In genomic region chr11:63851354-63851753, GRCh38 we compare ENCODE assay signal across 13 cellular contexts. TPM values are rescaled to one million over a fixed set of nuclear protein-coding genes. Genes with fewer than 3 reads are reported as not detected.
DNase-seq lines count a peak whose midpoint lies in the region; ATAC-seq, FAIRE-seq and TF ChIP-seq lines count a peak whose summit lies in the region.
"Had no signal": no experiment of that assay in that cellular context is flagged by ENCODE, and none has a peak within 500 bp of the region (broad histone marks: within the 10 kb centered on the region; RNA-seq: fewer than 3 reads in every experiment).

No MANE protein-coding gene starts in this region.

- no peaks in the 10 kb centered on the region for H3K27me3 ChIP-seq in psoas muscle (ENCODE audit: insufficient read depth in 3 of 3, low read length in 2 of 3)
- H3K27me3 ChIP-seq: cardiac muscle cell had no signal

- H3K9me3 Mint-ChIP-seq in activated T-cell treated with anti-CD3 and anti-CD28 coated beads, Interleukin-2, amount 50 U/mL, for 4 hours = no peaks in the 10 kb centered on the region
- no peaks in the 10 kb centered on the region for H3K9me3 Mint-ChIP-seq in activated CD8-positive, alpha-beta T cell treated with anti-CD3 and anti-CD28 coated beads, Interleukin-2, amount 10 ng/mL, durations not matched to agents 7 days and 5 days (ENCODE audit: insufficient read depth)
- H3K9me3 Mint-ChIP-seq: H9 had no signal

- no peaks in the 10 kb centered on the region for H3K36me3 ChIP-seq in mucosa of descending colon (ENCODE audit: low read depth)
- no peaks in the 10 kb centered on the region for H3K36me3 ChIP-seq in kidney (ENCODE audit: control insufficient read depth in 1 of 2, insufficient read depth in 2 of 2, low read length in 2 of 2)
- H3K36me3 ChIP-seq in psoas muscle (ENCODE audit: insufficient read depth in 1 of 2, low read depth in 1 of 2) = peaks cover 0 to 12% of the 10 kb centered on the region in 2 donors
- H3K36me3 ChIP-seq: cardiac muscle cell had no signal

- no peak overlapping the region for H3K4me3 ChIP-seq in mucosa of descending colon
- no peak overlapping the region for H3K4me3 ChIP-seq in kidney (ENCODE audit: low read length in 2 of 2)
- no peak overlapping the region for H3K4me3 ChIP-seq in psoas muscle
- H3K4me3 ChIP-seq: cardiac muscle cell had no signal

- H3K27me3 Mint-ChIP-seq in activated T-cell treated with anti-CD3 and anti-CD28 coated beads, Interleukin-2, amount 50 U/mL, for 4 hours (ENCODE audit: low read depth) = no peaks in the 10 kb centered on the region
- no peaks in the 10 kb centered on the region for H3K27me3 Mint-ChIP-seq in activated CD8-positive, alpha-beta T cell treated with anti-CD3 and anti-CD28 coated beads, Interleukin-2, amount 10 ng/mL, durations not matched to agents 7 days and 5 days (ENCODE audit: low read depth)

- H3K36me3 Mint-ChIP-seq in activated T-cell treated with anti-CD3 and anti-CD28 coated beads, Interleukin-2, amount 50 U/mL, for 4 hours (ENCODE audit: insufficient read depth) = peaks cover 10% of the 10 kb centered on the region
- peaks cover 63% of the 10 kb centered on the region for H3K36me3 Mint-ChIP-seq in activated CD8-positive, alpha-beta T cell treated with anti-CD3 and anti-CD28 coated beads, Interleukin-2, amount 10 ng/mL, durations not matched to agents 7 days and 5 days (ENCODE audit: low read depth)

- H3K4me1 Mint-ChIP-seq in activated T-cell treated with anti-CD3 and anti-CD28 coated beads, Interleukin-2, amount 50 U/mL, for 4 hours (ENCODE audit: low read depth) = peaks cover 70% of the 10 kb centered on the region
- peaks cover 70% of the 10 kb centered on the region for H3K4me1 Mint-ChIP-seq in activated CD8-positive, alpha-beta T cell treated with anti-CD3 and anti-CD28 coated beads, Interleukin-2, amount 10 ng/mL, durations not matched to agents 7 days and 5 days (ENCODE audit: low read depth)

- H3K4me1 ChIP-seq in mucosa of descending colon (ENCODE audit: low read depth) (peaks cover 40% of the 10 kb centered on the region), kidney (ENCODE audit: control insufficient read depth in 1 of 2, insufficient read depth in 1 of 2, low read depth in 1 of 2, low read length in 2 of 2) (peaks cover 8 to 9% of the 10 kb centered on the region in 2 donors), psoas muscle (peaks cover 11% of the 10 kb centered on the region)

- peak overlapping the region; percentile 8 for H3K27ac ChIP-seq in substantia nigra (ENCODE audit: low read depth, low read length, poor library complexity, severe bottlenecking)
- H3K27ac ChIP-seq in kidney (ENCODE audit: low read depth in 2 of 2, low read length in 2 of 2) = peak overlapping the region in 1 of 2 donors; percentile 37
- H3K27ac ChIP-seq in psoas muscle = no peak overlapping the region
- H3K27ac ChIP-seq: cardiac muscle cell had no signal

- H3K27ac Mint-ChIP-seq in activated CD8-positive, alpha-beta T cell treated with anti-CD3 and anti-CD28 coated beads, Interleukin-2, amount 10 ng/mL, durations not matched to agents 7 days and 5 days = peak overlapping the region; percentile 78

- FAIRE-seq in kidney (lab: Jason Lieb, UNC) = no peak

- H3K4me3 Mint-ChIP-seq in activated T-cell treated with anti-CD3 and anti-CD28 coated beads, Interleukin-2, amount 50 U/mL, for 4 hours = peak overlapping the region; percentile 74
- H3K4me3 Mint-ChIP-seq in activated CD8-positive, alpha-beta T cell treated with anti-CD3 and anti-CD28 coated beads, Interleukin-2, amount 10 ng/mL, durations not matched to agents 7 days and 5 days = peak overlapping the region; percentile 71
- H3K4me3 Mint-ChIP-seq: H9 had no signal

- CTCF ChIA-PET in activated CD8-positive, alpha-beta T cell treated with anti-CD3 and anti-CD28 coated beads, Interleukin-2, amount 10 ng/mL, durations not matched to agents 7 days and 5 days (lab: Charles Lee) = interaction anchor here (0.9 to 1.7 kb wide), 5 partner anchors 14 to 180 kb away, joined by 3 to 17 read pairs (median 4); partner anchors contain the start of genes ATL3 and MARK2

- ATAC-seq in activated T-cell treated with anti-CD3 and anti-CD28 coated beads, Interleukin-2, amount 50 U/mL, for 4 hours = peak in 1 of 2 donors; percentile 38
- peak; percentile 58 for ATAC-seq in activated CD8-positive, alpha-beta T cell treated with anti-CD3 and anti-CD28 coated beads, Interleukin-2, amount 10 ng/mL, durations not matched to agents 7 days and 5 days
- ATAC-seq in mucosa of descending colon (peak; percentile 65), HG02870 (IDR thresholded peaks at IDR 0.05; ENCODE audit: unreplicated experiment) (no peak), psoas muscle (no peak)

- no peak for DNase-seq in activated T-cell treated with anti-CD3 and anti-CD28 coated beads, Interleukin-2, amount 50 U/mL, for 4 hours
- DNase-seq in activated T-cell treated with anti-CD3 and anti-CD28 coated beads, Interleukin-2, amount 50 U/mL, for 48 hours = no peak
- no peak for DNase-seq in activated CD8-positive, alpha-beta T cell treated with anti-CD3 and anti-CD28 coated beads, Interleukin-2, amount 10 ng/mL, durations not matched to agents 7 days and 5 days
- DNase-seq in mucosa of descending colon (peak in 1 of 3 donors; percentile 15), substantia nigra (lab: John Stamatoyannopoulos, UW) (no peak), kidney (no peak), psoas muscle (no peak)
- DNase-seq: activated CD4-positive, alpha-beta T cell treated with anti-CD3 and anti-CD28 coated beads, Interleukin-2, amount 50 U/mL, for 4 hours; H9; NCI-H446 treated with DMSO at 0.1 percent for 48 hours; retina had no signal

- POLR2A ChIA-PET in activated CD8-positive, alpha-beta T cell treated with anti-CD3 and anti-CD28 coated beads, Interleukin-2, amount 10 ng/mL, durations not matched to agents 7 days and 5 days (lab: Charles Lee) = interaction anchor here (0.6 to 0.8 kb wide), 2 partner anchors 12 to 1342 kb away, joined by 3 to 5 read pairs; partner anchors contain the start of gene MARK2

- H3K9me3 ChIP-seq in mucosa of descending colon (no peaks in the 10 kb centered on the region), kidney (ENCODE audit: control insufficient read depth in 1 of 2, low read length in 2 of 2) (no peaks in the 10 kb centered on the region), psoas muscle (no peaks in the 10 kb centered on the region)

- intact Hi-C loops in mucosa of descending colon (cut with DNase I, micrococcal nuclease) (no loop called here), kidney (cut with DNase I) (no loop called here), psoas muscle (cut with DNase I) (no loop called here)

- peak overlapping the region in 1 of 2 donors; percentile 15 for H3K9ac ChIP-seq in kidney (ENCODE audit: low read length in 2 of 2)

- TF ChIP-seq CTCF in mucosa of descending colon (IDR thresholded peaks at IDR 0.05) = no peak
- TF ChIP-seq CTCF in kidney (IDR thresholded peaks at IDR 0.05; ENCODE audit: borderline replicate concordance, extremely low read depth, insufficient read depth) = no peak
- no peak for TF ChIP-seq CTCF in psoas muscle (IDR thresholded peaks at IDR 0.05)

- 64 to 69% (median 66%) methylated on average over 2 of the region's 2 CpGs for WGBS in psoas muscle, 3 donors

RNA-seq across cellular contexts. Expression of gene MARK2, which starts 12.4 kb away (rescaled TPM):
- 10 to 100 TPM; 32.6 to 33.6 (median 33.4) TPM for total RNA-seq in activated T-cell treated with anti-CD3 and anti-CD28 coated beads, Interleukin-2, amount 50 U/mL, for 4 hours
- 10 to 100 TPM; 62.1 to 68.6 TPM for total RNA-seq in activated CD8-positive, alpha-beta T cell treated with anti-CD3 and anti-CD28 coated beads, Interleukin-2, amount 10 ng/mL, durations not matched to agents 7 days and 5 days
- total RNA-seq in mucosa of descending colon = 100 to 1,000 TPM in 1 of 3 donors, 10 to 100 TPM in 2; 71.9 to 111 (median 94.5) TPM
- total RNA-seq in kidney = 42.6 TPM
- polyA plus RNA-seq in kidney (ENCODE audit: insufficient read depth, low read depth, low replicate concordance) = 11.7 TPM
- total RNA-seq in psoas muscle = 10 to 100 TPM; 21.7 to 24.9 (median 22.9) TPM
- 10 to 100 TPM; 11.7 to 24.7 (median 12.7) TPM for polyA plus RNA-seq in psoas muscle

RNA-seq across cellular contexts. Expression of gene SPINDOC, which starts 38.1 kb away (rescaled TPM):
- 10 to 100 TPM; 24.0 to 28.9 (median 24.5) TPM for total RNA-seq in activated T-cell treated with anti-CD3 and anti-CD28 coated beads, Interleukin-2, amount 50 U/mL, for 4 hours
- total RNA-seq in activated CD8-positive, alpha-beta T cell treated with anti-CD3 and anti-CD28 coated beads, Interleukin-2, amount 10 ng/mL, durations not matched to agents 7 days and 5 days = 10 to 100 TPM; 49.1 to 50.4 TPM
- total RNA-seq in mucosa of descending colon = 10 to 100 TPM in 1 of 3 donors, 1 to 10 TPM in 2; 5.8 to 22.3 (median 7.0) TPM
- total RNA-seq in kidney = 10.9 TPM
- 14.2 TPM for polyA plus RNA-seq in kidney (ENCODE audit: insufficient read depth, low read depth, low replicate concordance)
- total RNA-seq in psoas muscle = 1 to 10 TPM; 3.8 to 8.8 (median 6.9) TPM
- polyA plus RNA-seq in psoas muscle = 1 to 10 TPM; 2.7 to 4.7 (median 4.6) TPM

Comparison
In these comparisons a context has a peak if more than half of its experiments do, and no peak if none do; other contexts are left out.
1. ATAC-seq: peak in activated CD8-positive, alpha-beta T cell treated with anti-CD3 and anti-CD28 coated beads, Interleukin-2, amount 10 ng/mL, durations not matched to agents 7 days and 5 days (single experiment) and mucosa of descending colon (single experiment); none in HG02870 (single experiment) and psoas muscle (0 of 4).